ENCODE assay signal across 1 cellular context in genomic region chr7:22499888-22500689, GRCh38.
TF ChIP-seq lines count a peak whose summit lies in the region.
"Not testable (repeated sequence)": the region's sequence is repeated elsewhere in the genome, so short reads cannot be mapped to it uniquely, and the experiment has no call there.

Gene STEAP1B (minus strand): TSS chr7:22500188. CDS start chr7:22494855, 5,333 bp downstream.

TF ChIP-seq in K562, 482 proteins besides CTCF, POLR2A, EP300 and RAD21 (continued from another document and continues in another):
- TF ChIP-seq CXXC5 (CRISPR knock-in tag; IDR thresholded peaks at IDR 0.05) (peak; percentile 81), NFIC (IDR thresholded peaks at IDR 0.05) (peak; percentile 43; the same call in 1 of the 2 replicates), RNF2 (IDR thresholded peaks at IDR 0.05) (peak; percentile 65; the same call in 1 of the 2 replicates), NONO (IDR thresholded peaks at IDR 0.05; ENCODE audit: low read depth in 2 of 2, low read length in 1 of 2) (0 out of 4 replicates have a peak, but pooled peaks of 1 of the 2 experiments have one; percentile 30), SRF (CRISPR knock-in tag; IDR thresholded peaks at IDR 0.05) (peak in 1 of 2 experiments; percentile 51; a peak in 1 of 4 replicates), ZBTB9 (CRISPR knock-in tag; IDR thresholded peaks at IDR 0.05) (0 out of 2 replicates have a peak, but pooled peaks have one; percentile 43), REST (CRISPR knock-in tag; IDR thresholded peaks at IDR 0.05; ENCODE audit: low read depth) (0 out of 2 replicates have a peak, but pooled peaks have one; percentile 25), ARID4B (CRISPR knock-in tag; IDR thresholded peaks at IDR 0.05) (peak; percentile 43; the same call in 1 of the 2 replicates), JUN (CRISPR knock-in tag; IDR thresholded peaks at IDR 0.05; ENCODE audit: borderline replicate concordance) (0 out of 2 replicates have a peak, but pooled peaks have one; percentile 20), POLR2B (IDR thresholded peaks at IDR 0.05; ENCODE audit: low read depth, partially characterized antibody) (peak; percentile 49), ZNF12 (CRISPR knock-in tag; IDR thresholded peaks at IDR 0.05) (peak; percentile 90), ZNF592 (IDR thresholded peaks at IDR 0.05) (peak; percentile 81), MYC (IDR thresholded peaks at IDR 0.05; ENCODE audit: low read depth, low read length) (peak; percentile 68; the same call in 1 of the 2 replicates), ZNF583 (CRISPR knock-in tag; IDR thresholded peaks at IDR 0.05) (0 out of 2 replicates have a peak, but pooled peaks have one; percentile 36), RBBP5 (IDR thresholded peaks at IDR 0.05; ENCODE audit: borderline replicate concordance, insufficient read depth, low read length, poor library complexity, severe bottlenecking) (peak; percentile 44), JUND (IDR thresholded peaks at IDR 0.05; ENCODE audit: borderline replicate concordance, low read depth, low read length) (peak; percentile 26; the same call in 1 of the 2 replicates)
- TF ChIP-seq, protein P1, sequence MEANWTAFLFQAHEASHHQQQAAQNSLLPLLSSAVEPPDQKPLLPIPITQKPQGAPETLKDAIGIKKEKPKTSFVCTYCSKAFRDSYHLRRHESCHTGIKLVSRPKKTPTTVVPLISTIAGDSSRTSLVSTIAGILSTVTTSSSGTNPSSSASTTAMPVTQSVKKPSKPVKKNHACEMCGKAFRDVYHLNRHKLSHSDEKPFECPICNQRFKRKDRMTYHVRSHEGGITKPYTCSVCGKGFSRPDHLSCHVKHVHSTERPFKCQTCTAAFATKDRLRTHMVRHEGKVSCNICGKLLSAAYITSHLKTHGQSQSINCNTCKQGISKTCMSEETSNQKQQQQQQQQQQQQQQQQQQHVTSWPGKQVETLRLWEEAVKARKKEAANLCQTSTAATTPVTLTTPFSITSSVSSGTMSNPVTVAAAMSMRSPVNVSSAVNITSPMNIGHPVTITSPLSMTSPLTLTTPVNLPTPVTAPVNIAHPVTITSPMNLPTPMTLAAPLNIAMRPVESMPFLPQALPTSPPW (CRISPR knock-in tag; IDR thresholded peaks at IDR 0.05), result peak; percentile 30
- not testable (repeated sequence) for TF ChIP-seq JUN (IDR thresholded peaks at IDR 0.05; ENCODE audit: borderline replicate concordance, low read depth, low read length); MYC (CRISPR knock-in tag; IDR thresholded peaks at IDR 0.05; ENCODE audit: borderline replicate concordance, low read depth); JUND (tag; IDR thresholded peaks at IDR 0.05; ENCODE audit: borderline replicate concordance, low read depth, low read length)
- TF ChIP-seq, protein P2, sequence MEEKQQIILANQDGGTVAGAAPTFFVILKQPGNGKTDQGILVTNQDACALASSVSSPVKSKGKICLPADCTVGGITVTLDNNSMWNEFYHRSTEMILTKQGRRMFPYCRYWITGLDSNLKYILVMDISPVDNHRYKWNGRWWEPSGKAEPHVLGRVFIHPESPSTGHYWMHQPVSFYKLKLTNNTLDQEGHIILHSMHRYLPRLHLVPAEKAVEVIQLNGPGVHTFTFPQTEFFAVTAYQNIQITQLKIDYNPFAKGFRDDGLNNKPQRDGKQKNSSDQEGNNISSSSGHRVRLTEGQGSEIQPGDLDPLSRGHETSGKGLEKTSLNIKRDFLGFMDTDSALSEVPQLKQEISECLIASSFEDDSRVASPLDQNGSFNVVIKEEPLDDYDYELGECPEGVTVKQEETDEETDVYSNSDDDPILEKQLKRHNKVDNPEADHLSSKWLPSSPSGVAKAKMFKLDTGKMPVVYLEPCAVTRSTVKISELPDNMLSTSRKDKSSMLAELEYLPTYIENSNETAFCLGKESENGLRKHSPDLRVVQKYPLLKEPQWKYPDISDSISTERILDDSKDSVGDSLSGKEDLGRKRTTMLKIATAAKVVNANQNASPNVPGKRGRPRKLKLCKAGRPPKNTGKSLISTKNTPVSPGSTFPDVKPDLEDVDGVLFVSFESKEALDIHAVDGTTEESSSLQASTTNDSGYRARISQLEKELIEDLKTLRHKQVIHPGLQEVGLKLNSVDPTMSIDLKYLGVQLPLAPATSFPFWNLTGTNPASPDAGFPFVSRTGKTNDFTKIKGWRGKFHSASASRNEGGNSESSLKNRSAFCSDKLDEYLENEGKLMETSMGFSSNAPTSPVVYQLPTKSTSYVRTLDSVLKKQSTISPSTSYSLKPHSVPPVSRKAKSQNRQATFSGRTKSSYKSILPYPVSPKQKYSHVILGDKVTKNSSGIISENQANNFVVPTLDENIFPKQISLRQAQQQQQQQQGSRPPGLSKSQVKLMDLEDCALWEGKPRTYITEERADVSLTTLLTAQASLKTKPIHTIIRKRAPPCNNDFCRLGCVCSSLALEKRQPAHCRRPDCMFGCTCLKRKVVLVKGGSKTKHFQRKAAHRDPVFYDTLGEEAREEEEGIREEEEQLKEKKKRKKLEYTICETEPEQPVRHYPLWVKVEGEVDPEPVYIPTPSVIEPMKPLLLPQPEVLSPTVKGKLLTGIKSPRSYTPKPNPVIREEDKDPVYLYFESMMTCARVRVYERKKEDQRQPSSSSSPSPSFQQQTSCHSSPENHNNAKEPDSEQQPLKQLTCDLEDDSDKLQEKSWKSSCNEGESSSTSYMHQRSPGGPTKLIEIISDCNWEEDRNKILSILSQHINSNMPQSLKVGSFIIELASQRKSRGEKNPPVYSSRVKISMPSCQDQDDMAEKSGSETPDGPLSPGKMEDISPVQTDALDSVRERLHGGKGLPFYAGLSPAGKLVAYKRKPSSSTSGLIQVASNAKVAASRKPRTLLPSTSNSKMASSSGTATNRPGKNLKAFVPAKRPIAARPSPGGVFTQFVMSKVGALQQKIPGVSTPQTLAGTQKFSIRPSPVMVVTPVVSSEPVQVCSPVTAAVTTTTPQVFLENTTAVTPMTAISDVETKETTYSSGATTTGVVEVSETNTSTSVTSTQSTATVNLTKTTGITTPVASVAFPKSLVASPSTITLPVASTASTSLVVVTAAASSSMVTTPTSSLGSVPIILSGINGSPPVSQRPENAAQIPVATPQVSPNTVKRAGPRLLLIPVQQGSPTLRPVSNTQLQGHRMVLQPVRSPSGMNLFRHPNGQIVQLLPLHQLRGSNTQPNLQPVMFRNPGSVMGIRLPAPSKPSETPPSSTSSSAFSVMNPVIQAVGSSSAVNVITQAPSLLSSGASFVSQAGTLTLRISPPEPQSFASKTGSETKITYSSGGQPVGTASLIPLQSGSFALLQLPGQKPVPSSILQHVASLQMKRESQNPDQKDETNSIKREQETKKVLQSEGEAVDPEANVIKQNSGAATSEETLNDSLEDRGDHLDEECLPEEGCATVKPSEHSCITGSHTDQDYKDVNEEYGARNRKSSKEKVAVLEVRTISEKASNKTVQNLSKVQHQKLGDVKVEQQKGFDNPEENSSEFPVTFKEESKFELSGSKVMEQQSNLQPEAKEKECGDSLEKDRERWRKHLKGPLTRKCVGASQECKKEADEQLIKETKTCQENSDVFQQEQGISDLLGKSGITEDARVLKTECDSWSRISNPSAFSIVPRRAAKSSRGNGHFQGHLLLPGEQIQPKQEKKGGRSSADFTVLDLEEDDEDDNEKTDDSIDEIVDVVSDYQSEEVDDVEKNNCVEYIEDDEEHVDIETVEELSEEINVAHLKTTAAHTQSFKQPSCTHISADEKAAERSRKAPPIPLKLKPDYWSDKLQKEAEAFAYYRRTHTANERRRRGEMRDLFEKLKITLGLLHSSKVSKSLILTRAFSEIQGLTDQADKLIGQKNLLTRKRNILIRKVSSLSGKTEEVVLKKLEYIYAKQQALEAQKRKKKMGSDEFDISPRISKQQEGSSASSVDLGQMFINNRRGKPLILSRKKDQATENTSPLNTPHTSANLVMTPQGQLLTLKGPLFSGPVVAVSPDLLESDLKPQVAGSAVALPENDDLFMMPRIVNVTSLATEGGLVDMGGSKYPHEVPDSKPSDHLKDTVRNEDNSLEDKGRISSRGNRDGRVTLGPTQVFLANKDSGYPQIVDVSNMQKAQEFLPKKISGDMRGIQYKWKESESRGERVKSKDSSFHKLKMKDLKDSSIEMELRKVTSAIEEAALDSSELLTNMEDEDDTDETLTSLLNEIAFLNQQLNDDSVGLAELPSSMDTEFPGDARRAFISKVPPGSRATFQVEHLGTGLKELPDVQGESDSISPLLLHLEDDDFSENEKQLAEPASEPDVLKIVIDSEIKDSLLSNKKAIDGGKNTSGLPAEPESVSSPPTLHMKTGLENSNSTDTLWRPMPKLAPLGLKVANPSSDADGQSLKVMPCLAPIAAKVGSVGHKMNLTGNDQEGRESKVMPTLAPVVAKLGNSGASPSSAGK (IDR thresholded peaks at IDR 0.05), result peak; percentile 96
